ENCODE assay signal across 8 cellular contexts in the genomic region with DNA sequence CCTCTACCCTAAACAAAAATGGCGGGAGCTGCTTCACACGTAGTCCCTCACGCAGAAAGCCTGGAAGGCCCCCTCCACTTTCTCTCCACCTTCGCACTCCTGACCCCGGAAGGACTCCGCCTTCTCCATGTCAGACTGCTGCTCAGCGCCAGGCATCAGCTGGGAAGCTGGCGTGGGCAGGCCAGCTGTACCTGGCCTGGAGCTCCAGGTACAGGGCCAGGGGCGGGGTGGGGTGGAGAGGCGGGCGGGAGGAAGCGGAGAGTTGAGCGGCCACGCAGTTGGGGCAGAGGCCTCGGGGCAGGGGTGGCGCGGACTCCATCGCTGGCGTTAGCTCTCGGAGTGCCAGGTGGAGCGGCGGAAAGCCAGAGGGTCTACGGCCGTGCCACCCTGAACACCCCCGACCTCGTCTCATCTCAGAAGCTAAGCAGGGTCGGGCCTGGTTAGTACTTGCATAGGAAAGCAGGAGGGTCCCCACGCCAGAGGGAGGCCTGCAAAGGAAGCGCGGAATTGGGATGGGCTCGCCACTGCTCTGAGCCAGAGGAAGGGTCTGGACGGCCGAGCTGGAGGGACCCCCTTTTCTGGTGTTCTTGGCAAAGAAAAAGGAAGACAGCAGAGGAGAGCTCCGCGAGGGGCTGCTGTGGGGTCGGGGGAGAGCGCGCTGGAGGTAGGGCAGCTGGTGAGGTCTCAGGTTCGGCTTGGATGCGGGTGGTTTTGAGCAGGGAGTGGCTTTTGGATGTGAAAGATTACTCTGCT. TPM values are rescaled to one million over a fixed set of nuclear protein-coding genes. Genes with fewer than 3 reads are reported as not detected.
DNase-seq lines count a peak whose midpoint lies in the region; ATAC-seq, FAIRE-seq and TF ChIP-seq lines count a peak whose summit lies in the region.

A gene with protein sequence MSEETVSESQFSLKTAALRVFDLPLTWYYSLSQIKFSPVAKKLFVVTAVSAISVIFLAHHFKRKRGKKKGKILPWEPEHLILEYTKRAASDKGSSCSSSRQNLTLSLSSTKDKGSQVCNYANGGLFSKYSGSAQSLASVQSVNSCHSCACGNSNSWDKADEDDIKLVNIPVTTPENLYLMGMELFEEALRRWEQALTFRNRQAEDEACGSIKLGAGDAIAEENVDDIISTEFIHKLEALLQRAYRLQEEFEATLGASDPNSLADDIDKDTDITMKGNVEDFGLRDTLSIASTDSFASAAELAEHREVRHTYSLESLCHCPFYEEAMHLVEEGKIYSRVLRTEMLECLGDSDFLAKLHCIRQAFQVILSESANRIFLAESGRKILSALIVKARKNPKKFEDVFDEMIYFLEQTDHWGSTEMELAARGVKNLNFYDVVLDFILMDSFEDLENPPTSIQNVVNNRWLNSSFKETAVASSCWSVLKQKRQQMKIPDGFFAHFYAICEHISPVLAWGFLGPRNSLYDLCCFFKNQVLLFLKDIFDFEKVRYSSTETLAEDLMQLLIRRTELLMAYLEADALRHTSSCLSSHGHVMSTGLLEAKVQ (plus strand): TSS at position 121 of the 753 bp plus-strand sequence. CDS start 3,604 bp downstream, outside the sequence.

- H3K4me1 Mint-ChIP-seq in Calu3 (ENCODE audit: low read depth, unreplicated experiment), result peaks cover 21% of the 10 kb centered on the region

- H3K9me3 ChIP-seq in HUES48 (ENCODE audit: control insufficient read depth, insufficient read depth, low read length) (0 out of 2 replicates have a peak, but pooled peaks cover 4% of the 10 kb centered on the region), NT2/D1 (ENCODE audit: insufficient read depth, low read length) (peaks cover 12% of the 10 kb centered on the region), mesodermal cell (ENCODE audit: control insufficient read depth, low read length) (no peaks in the 10 kb centered on the region)

- TF ChIP-seq CTCF in Calu3 (IDR thresholded peaks at IDR 0.05; ENCODE audit: unreplicated experiment), result no peak

- H3K27me3 Mint-ChIP-seq in Calu3 (ENCODE audit: unreplicated experiment), result no peaks in the 10 kb centered on the region

- ATAC-seq in GM21423 (IDR thresholded peaks at IDR 0.05; ENCODE audit: unreplicated experiment), result peak; percentile 93

- peak within 1 kb of the TSS; percentile 76 for H3K27ac Mint-ChIP-seq in Calu3 (ENCODE audit: unreplicated experiment)

- peak within 1 kb of the TSS; percentile 44 for H3K27ac ChIP-seq in HUES48 (ENCODE audit: low read depth, low read length)
- H3K27ac ChIP-seq in mesodermal cell (ENCODE audit: low read depth, low read length, severe bottlenecking), result no peak within 1 kb of the TSS

- H3K36me3 ChIP-seq in HUES48 (ENCODE audit: control insufficient read depth, insufficient read depth, low read length) (peaks cover 16% of the 10 kb centered on the region), NT2/D1 (ENCODE audit: insufficient read depth, insufficient read length, low read length) (peaks cover 22% of the 10 kb centered on the region), mesodermal cell (ENCODE audit: control insufficient read depth, insufficient read depth, low read length) (peaks cover 11% of the 10 kb centered on the region)

- H3K4me3 Mint-ChIP-seq in Calu3 (ENCODE audit: low read depth, unreplicated experiment), result peak within 1 kb of the TSS; percentile 95

- intact Hi-C loops in Calu3 (cut with micrococcal nuclease; ENCODE audit: unreplicated experiment), result loop anchor here (2.0 kb wide), 1 partner anchor 17 kb away; no protein-coding TSS in a partner anchor

- peak within 1 kb of the TSS; percentile 66; the same call in 1 of the 2 replicates for H3K9ac ChIP-seq in HUES48 (ENCODE audit: low read depth, low read length)
- H3K9ac ChIP-seq in NT2/D1 (ENCODE audit: insufficient read length, low read depth), result peak within 1 kb of the TSS; percentile 94

- H3K4me3 ChIP-seq in HUES48 (ENCODE audit: low read depth, low read length) (peak within 1 kb of the TSS; percentile 86), NT2/D1 (ENCODE audit: insufficient read length, low read depth) (peak within 1 kb of the TSS; percentile 98), mesodermal cell (ENCODE audit: extremely low read depth, insufficient read depth, low read length, poor library complexity, severe bottlenecking) (peak within 1 kb of the TSS; percentile 69)

- H3K27me3 ChIP-seq in HUES48 (ENCODE audit: control insufficient read depth, insufficient read depth, low read length) (no peaks in the 10 kb centered on the region), NT2/D1 (ENCODE audit: insufficient read depth, insufficient read length) (no peaks in the 10 kb centered on the region)

- 0 to 1% methylated on average over 22 to 32 of the region's 40 CpGs for WGBS in mesodermal cell (ENCODE audit: insufficient coverage in 2 of 2), 2 experiments

- DNase-seq in Calu3 (peak; percentile 87), NT2/D1 (ENCODE audit: low read depth, low spot score) (peak; percentile 90)
- peak; percentile 82 for DNase-seq in activated CD8-positive, alpha-beta memory T cell treated with anti-CD3 and anti-CD28 coated beads, Interleukin-2, amount 50 U/mL, for 1 hour (ENCODE audit: extremely low read depth)
- DNase-seq in stimulated activated CD8-positive, alpha-beta memory T cell treated with anti-CD3 and anti-CD28 coated beads, Interleukin-15, amount 100 ng/mL, for 24 hours (ENCODE audit: low read depth), result peak; percentile 41

- H3K4me1 ChIP-seq in HUES48 (ENCODE audit: control insufficient read depth, insufficient read depth, low read length), result no peaks in the 10 kb centered on the region
- H3K4me1 ChIP-seq in NT2/D1 (ENCODE audit: insufficient read depth, insufficient read length), result no peaks in the 10 kb centered on the region
- H3K4me1 ChIP-seq in mesodermal cell (ENCODE audit: control insufficient read depth, insufficient read depth, low read length, poor library complexity, severe bottlenecking), result no peaks in the 10 kb centered on the region

- H3K9me3 Mint-ChIP-seq in Calu3 (ENCODE audit: low read depth, unreplicated experiment), result no peaks in the 10 kb centered on the region

- CTCF ChIA-PET in Calu3 (lab: Charles Lee), result interaction anchor here (0.6 to 1.2 kb wide), 8 partner anchors 18 to 1318 kb away, joined by 3 to 6 read pairs (median 4); partner anchors contain the start of gene ZZZ3

- peak; percentile 89 for FAIRE-seq in endometrium (lab: Jason Lieb, UNC)

- H3K36me3 Mint-ChIP-seq in Calu3 (ENCODE audit: insufficient read depth, unreplicated experiment), result peaks cover 20% of the 10 kb centered on the region

- BruUV-seq in Calu3 (replicated peaks; lab: Mats Ljungman, UMichigan), result no TSS peak

RNA-seq across cellular contexts. Expression of the gene that starts here (rescaled TPM):
- 18.8 and 19.1 TPM in 2 replicates for total RNA-seq in Calu3 (2022)
- 8.6 TPM for polyA plus RNA-seq in mesodermal cell (2013, experiment 1 of 2)
- 10.3 TPM for polyA plus RNA-seq in mesodermal cell (2013, experiment 2 of 2)
